ENCODE assay signal across 1 cellular context in genomic region chr16:89917773-89918452, GRCh38.
TF ChIP-seq lines count a peak whose summit lies in the region.

No MANE protein-coding gene starts in this region.

TF ChIP-seq in HepG2, 621 proteins besides CTCF, POLR2A, EP300 and RAD21 (continued from another document and continues in another):
- TF ChIP-seq NFKBIZ (CRISPR knock-in tag; IDR thresholded peaks at IDR 0.05) = peak; percentile 78; the same call in 1 of the 2 replicates
- TF ChIP-seq PAWR (CRISPR knock-in tag; IDR thresholded peaks at IDR 0.05; ENCODE audit: borderline replicate concordance) = no peak
- peak; percentile 94 for TF ChIP-seq ZNF746 (CRISPR knock-in tag; IDR thresholded peaks at IDR 0.05)
- peak; percentile 100 for TF ChIP-seq ERF (CRISPR knock-in tag; IDR thresholded peaks at IDR 0.05)
- TF ChIP-seq NCOA1 (CRISPR knock-in tag; IDR thresholded peaks at IDR 0.05) = no peak; the same call in 1 of the 2 replicates
- 0 out of 2 replicates have a peak, but pooled peaks have one; percentile 48 for TF ChIP-seq RFXANK (CRISPR knock-in tag; IDR thresholded peaks at IDR 0.05)
- no peak for TF ChIP-seq SNAI1 (CRISPR knock-in tag; IDR thresholded peaks at IDR 0.05; ENCODE audit: borderline replicate concordance)
- TF ChIP-seq, protein P1, sequence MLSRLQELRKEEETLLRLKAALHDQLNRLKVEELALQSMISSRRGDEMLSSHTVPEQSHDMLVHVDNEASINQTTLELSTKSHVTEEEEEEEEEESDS (CRISPR knock-in tag; IDR thresholded peaks at IDR 0.05; ENCODE audit: borderline replicate concordance) = peak; percentile 90; the same call in 1 of the 2 replicates
- TF ChIP-seq JUND (CRISPR knock-in tag; IDR thresholded peaks at IDR 0.05) = peak; percentile 78
- TF ChIP-seq KAT8 (CRISPR knock-in tag; IDR thresholded peaks at IDR 0.05) = peak; percentile 92
- peak; percentile 69 for TF ChIP-seq POGZ (CRISPR knock-in tag; IDR thresholded peaks at IDR 0.05)
- TF ChIP-seq BORCS8-MEF2B (CRISPR knock-in tag; IDR thresholded peaks at IDR 0.05) = peak; percentile 99
- TF ChIP-seq MAFK (conservative IDR thresholded peaks at IDR 0.05 in 1 of 2, IDR thresholded peaks at IDR 0.05 in 1 of 2; ENCODE audit: low read length in 2 of 2) = no peak
- TF ChIP-seq ISL2 (CRISPR knock-in tag; IDR thresholded peaks at IDR 0.05) = peak; percentile 91
- peak; percentile 78 for TF ChIP-seq ADNP (CRISPR knock-in tag; IDR thresholded peaks at IDR 0.05)
- peak; percentile 84 for TF ChIP-seq AGO1 (IDR thresholded peaks at IDR 0.05; ENCODE audit: low read depth, low read length, poor library complexity, severe bottlenecking)
- TF ChIP-seq EED (CRISPR knock-in tag; IDR thresholded peaks at IDR 0.05) = peak; percentile 95
- TF ChIP-seq BRF2 (CRISPR knock-in tag; IDR thresholded peaks at IDR 0.05) = peak; percentile 95
- TF ChIP-seq, protein P2, sequence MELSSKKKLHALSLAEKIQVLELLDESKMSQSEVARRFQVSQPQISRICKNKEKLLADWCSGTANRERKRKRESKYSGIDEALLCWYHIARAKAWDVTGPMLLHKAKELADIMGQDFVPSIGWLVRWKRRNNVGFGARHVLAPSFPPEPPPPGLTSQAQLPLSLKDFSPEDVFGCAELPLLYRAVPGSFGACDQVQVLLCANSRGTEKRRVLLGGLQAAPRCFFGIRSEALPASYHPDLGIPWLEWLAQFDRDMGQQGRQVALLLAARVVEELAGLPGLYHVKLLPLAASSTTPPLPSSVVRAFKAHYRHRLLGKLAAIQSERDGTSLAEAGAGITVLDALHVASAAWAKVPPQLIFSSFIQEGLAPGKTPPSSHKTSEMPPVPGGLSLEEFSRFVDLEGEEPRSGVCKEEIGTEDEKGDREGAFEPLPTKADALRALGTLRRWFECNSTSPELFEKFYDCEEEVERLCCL (CRISPR knock-in tag; IDR thresholded peaks at IDR 0.05; ENCODE audit: borderline replicate concordance) = peak; percentile 95; the same call in 1 of the 2 replicates
- TF ChIP-seq FOXP1 (IDR thresholded peaks at IDR 0.05) = no peak
- TF ChIP-seq FOXP1 (CRISPR knock-in tag; IDR thresholded peaks at IDR 0.05) = peak; percentile 86
- TF ChIP-seq ZNF749 (CRISPR knock-in tag; IDR thresholded peaks at IDR 0.05; ENCODE audit: borderline replicate concordance) = peak; percentile 99
- peak; percentile 99 for TF ChIP-seq RXRA (CRISPR knock-in tag; IDR thresholded peaks at IDR 0.05)
- peak; percentile 93 for TF ChIP-seq RBFOX2 (IDR thresholded peaks at IDR 0.05; ENCODE audit: low read depth, low read length)
- TF ChIP-seq ELK4 (CRISPR knock-in tag; IDR thresholded peaks at IDR 0.05; ENCODE audit: borderline replicate concordance) = peak; percentile 85; the same call in 1 of the 2 replicates
- no peak for TF ChIP-seq ZNF432 (CRISPR knock-in tag; IDR thresholded peaks at IDR 0.05; ENCODE audit: borderline replicate concordance)
- TF ChIP-seq ZNF619 (CRISPR knock-in tag; IDR thresholded peaks at IDR 0.05) = peak; percentile 94
- peak; percentile 98 for TF ChIP-seq SMAD9 (CRISPR knock-in tag; IDR thresholded peaks at IDR 0.05)
- peak; percentile 97 for TF ChIP-seq ZNF691 (CRISPR knock-in tag; IDR thresholded peaks at IDR 0.05; ENCODE audit: borderline replicate concordance, low read depth)
- peak; percentile 98 for TF ChIP-seq YEATS4 (CRISPR knock-in tag; IDR thresholded peaks at IDR 0.05; ENCODE audit: borderline replicate concordance)
- TF ChIP-seq ZNF674 (CRISPR knock-in tag; IDR thresholded peaks at IDR 0.05; ENCODE audit: low read depth) = no peak
- TF ChIP-seq HMG20A (CRISPR knock-in tag; IDR thresholded peaks at IDR 0.05; ENCODE audit: borderline replicate concordance) = peak; percentile 94
- TF ChIP-seq ZNF484 (CRISPR knock-in tag; IDR thresholded peaks at IDR 0.05; ENCODE audit: borderline replicate concordance, low read depth) = peak; percentile 94; the same call in 1 of the 2 replicates
- peak; percentile 98 for TF ChIP-seq HOXA9 (CRISPR knock-in tag; IDR thresholded peaks at IDR 0.05; ENCODE audit: borderline replicate concordance)
- no peak for TF ChIP-seq MBNL3 (CRISPR knock-in tag; conservative IDR thresholded peaks at IDR 0.05)
- TF ChIP-seq PAF1 (CRISPR knock-in tag; IDR thresholded peaks at IDR 0.05) = peak; percentile 70
- TF ChIP-seq ZNF607 (CRISPR knock-in tag; IDR thresholded peaks at IDR 0.05; ENCODE audit: borderline replicate concordance) = peak; percentile 99
- TF ChIP-seq ZNF678 (CRISPR knock-in tag; IDR thresholded peaks at IDR 0.05) = peak; percentile 99
- TF ChIP-seq, protein P3, sequence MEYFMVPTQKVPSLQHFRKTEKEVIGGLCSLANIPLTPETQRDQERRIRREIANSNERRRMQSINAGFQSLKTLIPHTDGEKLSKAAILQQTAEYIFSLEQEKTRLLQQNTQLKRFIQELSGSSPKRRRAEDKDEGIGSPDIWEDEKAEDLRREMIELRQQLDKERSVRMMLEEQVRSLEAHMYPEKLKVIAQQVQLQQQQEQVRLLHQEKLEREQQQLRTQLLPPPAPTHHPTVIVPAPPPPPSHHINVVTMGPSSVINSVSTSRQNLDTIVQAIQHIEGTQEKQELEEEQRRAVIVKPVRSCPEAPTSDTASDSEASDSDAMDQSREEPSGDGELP (IDR thresholded peaks at IDR 0.05; ENCODE audit: borderline replicate concordance, low read depth) = peak; percentile 70; the same call in 1 of the 2 replicates
- peak; percentile 94 for TF ChIP-seq ZFP90 (CRISPR knock-in tag; IDR thresholded peaks at IDR 0.05; ENCODE audit: borderline replicate concordance)
- TF ChIP-seq ETV5 (CRISPR knock-in tag; IDR thresholded peaks at IDR 0.05; ENCODE audit: borderline replicate concordance) = peak; percentile 98
- TF ChIP-seq NR2F2 (IDR thresholded peaks at IDR 0.05; ENCODE audit: borderline replicate concordance, low read depth) = no peak
- TF ChIP-seq YEATS2 (CRISPR knock-in tag; IDR thresholded peaks at IDR 0.05; ENCODE audit: borderline replicate concordance) = peak; percentile 93
- no peak for TF ChIP-seq TCF12 (IDR thresholded peaks at IDR 0.05)
- peak; percentile 68; the same call in 1 of the 2 replicates for TF ChIP-seq TCF12 (CRISPR knock-in tag; IDR thresholded peaks at IDR 0.05)
- TF ChIP-seq TCF7L2 (IDR thresholded peaks at IDR 0.05; ENCODE audit: low read depth, low read length) = peak; percentile 81
- TF ChIP-seq CREB1 (IDR thresholded peaks at IDR 0.05) = no peak
- TF ChIP-seq CREB1 (CRISPR knock-in tag; IDR thresholded peaks at IDR 0.05) = no peak
- TF ChIP-seq POLR2AphosphoS2 (IDR thresholded peaks at IDR 0.05; ENCODE audit: low read depth, low read length) = no peak
- TF ChIP-seq GFI1 (CRISPR knock-in tag; IDR thresholded peaks at IDR 0.05; ENCODE audit: borderline replicate concordance) = peak; percentile 76; the same call in 1 of the 2 replicates
- TF ChIP-seq KMT2A (CRISPR knock-in tag; IDR thresholded peaks at IDR 0.05) = peak; percentile 92
- TF ChIP-seq JDP2 (CRISPR knock-in tag; IDR thresholded peaks at IDR 0.05; ENCODE audit: borderline replicate concordance) = 0 out of 2 replicates have a peak, but pooled peaks have one; percentile 74
- peak; percentile 96; the same call in 1 of the 2 replicates for TF ChIP-seq ZNF773 (CRISPR knock-in tag; IDR thresholded peaks at IDR 0.05; ENCODE audit: borderline replicate concordance)
- TF ChIP-seq ZZZ3 (CRISPR knock-in tag; IDR thresholded peaks at IDR 0.05; ENCODE audit: borderline replicate concordance) = peak; percentile 92
- TF ChIP-seq NR2C2 (CRISPR knock-in tag; IDR thresholded peaks at IDR 0.05; ENCODE audit: borderline replicate concordance) = peak; percentile 72
- 0 out of 2 replicates have a peak, but pooled peaks have one; percentile 64 for TF ChIP-seq NFE2L1 (CRISPR knock-in tag; IDR thresholded peaks at IDR 0.05; ENCODE audit: borderline replicate concordance)
- peak; percentile 68 for TF ChIP-seq HNRNPK (IDR thresholded peaks at IDR 0.05; ENCODE audit: low read depth, low read length, poor library complexity, severe bottlenecking)
- TF ChIP-seq TGIF2 (CRISPR knock-in tag; IDR thresholded peaks at IDR 0.05) = peak; percentile 95
- no peak; the same call in 1 of the 2 replicates for TF ChIP-seq RORA (CRISPR knock-in tag; IDR thresholded peaks at IDR 0.05)
- no peak for TF ChIP-seq NBN (conservative IDR thresholded peaks at IDR 0.05)
- peak; percentile 95 for TF ChIP-seq HNRNPL (IDR thresholded peaks at IDR 0.05; ENCODE audit: low read depth, low read length)
- peak; percentile 65; the same call in 1 of the 2 replicates for TF ChIP-seq NR2F6 (IDR thresholded peaks at IDR 0.05)
- TF ChIP-seq NR2F6 (CRISPR knock-in tag; IDR thresholded peaks at IDR 0.05) = peak; percentile 95
- no peak for TF ChIP-seq SMC3 (IDR thresholded peaks at IDR 0.05; ENCODE audit: low read length)
- peak; percentile 99 for TF ChIP-seq ZNF274 (CRISPR knock-in tag; IDR thresholded peaks at IDR 0.05)
- TF ChIP-seq CEBPG (CRISPR knock-in tag; IDR thresholded peaks at IDR 0.05) = peak; percentile 76
- TF ChIP-seq SP140L (CRISPR knock-in tag; IDR thresholded peaks at IDR 0.05; ENCODE audit: borderline replicate concordance) = peak; percentile 68; the same call in 1 of the 2 replicates
- TF ChIP-seq, protein P4, sequence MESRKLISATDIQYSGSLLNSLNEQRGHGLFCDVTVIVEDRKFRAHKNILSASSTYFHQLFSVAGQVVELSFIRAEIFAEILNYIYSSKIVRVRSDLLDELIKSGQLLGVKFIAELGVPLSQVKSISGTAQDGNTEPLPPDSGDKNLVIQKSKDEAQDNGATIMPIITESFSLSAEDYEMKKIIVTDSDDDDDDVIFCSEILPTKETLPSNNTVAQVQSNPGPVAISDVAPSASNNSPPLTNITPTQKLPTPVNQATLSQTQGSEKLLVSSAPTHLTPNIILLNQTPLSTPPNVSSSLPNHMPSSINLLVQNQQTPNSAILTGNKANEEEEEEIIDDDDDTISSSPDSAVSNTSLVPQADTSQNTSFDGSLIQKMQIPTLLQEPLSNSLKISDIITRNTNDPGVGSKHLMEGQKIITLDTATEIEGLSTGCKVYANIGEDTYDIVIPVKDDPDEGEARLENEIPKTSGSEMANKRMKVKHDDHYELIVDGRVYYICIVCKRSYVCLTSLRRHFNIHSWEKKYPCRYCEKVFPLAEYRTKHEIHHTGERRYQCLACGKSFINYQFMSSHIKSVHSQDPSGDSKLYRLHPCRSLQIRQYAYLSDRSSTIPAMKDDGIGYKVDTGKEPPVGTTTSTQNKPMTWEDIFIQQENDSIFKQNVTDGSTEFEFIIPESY (CRISPR knock-in tag; IDR thresholded peaks at IDR 0.05) = peak; percentile 86
- TF ChIP-seq ZNF12 (CRISPR knock-in tag; IDR thresholded peaks at IDR 0.05) = peak; percentile 89; the same call in 1 of the 2 replicates
- TF ChIP-seq ZNF609 (CRISPR knock-in tag; IDR thresholded peaks at IDR 0.05; ENCODE audit: borderline replicate concordance) = peak; percentile 98
